16 cellular contexts compared by ENCODE assay signal in genomic region chr15:38944551-38944950, GRCh38.
DNase-seq lines count a peak whose midpoint lies in the region; ATAC-seq and TF ChIP-seq lines count a peak whose summit lies in the region.
"Had no signal": no experiment of that assay in that cellular context is flagged by ENCODE, and none has a peak within 500 bp of the region (broad histone marks: within the 10 kb centered on the region; RNA-seq: fewer than 3 reads in every experiment).

No MANE protein-coding gene starts in this region.

- H3K4me3 Mint-ChIP-seq in natural killer cell treated with Interleukin-12 subunit alpha and Interleukin-12 subunit beta and Interleukin-15 and Interleukin-18, amount 100 ng/mL, for 72 hours = no peak overlapping the region
- H3K4me3 Mint-ChIP-seq: CD4-positive, alpha-beta memory T cell; GM23338; IgD-negative memory B cell had no signal

- CTCF ChIA-PET in IMR-90 (lab: Yijun Ruan, JAX) = no interaction called here

- BruUV-seq in IMR-90 (replicated peaks; lab: Mats Ljungman, UMichigan) = no TSS peak

- H3K9ac ChIP-seq in IMR-90 (ENCODE audit: low read depth, low read length) (no peak overlapping the region), neuronal stem cell (ENCODE audit: low read depth, low read length, poor library complexity) (no peak overlapping the region)

- H4K20me1 ChIP-seq in IMR-90 (ENCODE audit: insufficient read depth, low read length) = no peaks in the 10 kb centered on the region

- H2BK5ac ChIP-seq in IMR-90 (ENCODE audit: low read depth, low read length, poor library complexity, severe bottlenecking) (no peak overlapping the region), neuronal stem cell (ENCODE audit: low read length) (no peak overlapping the region)

- no peaks in the 10 kb centered on the region for H3K9me1 ChIP-seq in IMR-90 (ENCODE audit: insufficient read depth, low read length)

- H3K9me3 Mint-ChIP-seq in natural killer cell treated with Interleukin-12 subunit alpha and Interleukin-12 subunit beta and Interleukin-15 and Interleukin-18, amount 100 ng/mL, for 72 hours = no peaks in the 10 kb centered on the region
- H3K9me3 Mint-ChIP-seq: CD4-positive, alpha-beta memory T cell; GM23338; IgD-negative memory B cell had no signal

- H3K79me1 ChIP-seq in IMR-90 (ENCODE audit: low read depth in 1 of 2, low read length in 2 of 2) (no peaks in the 10 kb centered on the region), neuronal stem cell (ENCODE audit: low read depth, low read length) (no peaks in the 10 kb centered on the region)

- H3K9me3 ChIP-seq in IMR-90 (ENCODE audit: control insufficient read depth, insufficient read depth, low read length) (no peaks in the 10 kb centered on the region), neuronal stem cell (replicated peaks in 1 of 2; ENCODE audit: control insufficient read depth in 2 of 2, insufficient read depth in 1 of 2, low read depth in 1 of 2, low read length in 2 of 2) (no peaks in the 10 kb centered on the region)
- H3K9me3 ChIP-seq: BE2C, HAP-1 had no signal

- peak overlapping the region; percentile 94; the same call in 1 of the 2 replicates for H3K14ac ChIP-seq in IMR-90 (replicated peaks; ENCODE audit: low read depth, low read length)
- H3K14ac ChIP-seq in neuronal stem cell (ENCODE audit: low read length) = no peak overlapping the region

- H2BK20ac ChIP-seq in IMR-90 (ENCODE audit: low read depth, low read length) = no peak overlapping the region

- H3K36me3 Mint-ChIP-seq in natural killer cell treated with Interleukin-12 subunit alpha and Interleukin-12 subunit beta and Interleukin-15 and Interleukin-18, amount 100 ng/mL, for 72 hours = no peaks in the 10 kb centered on the region
- H3K36me3 Mint-ChIP-seq: CD4-positive, alpha-beta memory T cell; IgD-negative memory B cell had no signal

- H3K4me1 Mint-ChIP-seq in natural killer cell treated with Interleukin-12 subunit alpha and Interleukin-12 subunit beta and Interleukin-15 and Interleukin-18, amount 100 ng/mL, for 72 hours (ENCODE audit: low read depth in 2 of 2) = no peaks in the 10 kb centered on the region
- H3K4me1 Mint-ChIP-seq: CD4-positive, alpha-beta memory T cell; IgD-negative memory B cell had no signal

- no peak overlapping the region for H2BK12ac ChIP-seq in neuronal stem cell (ENCODE audit: low read length)

- no peak overlapping the region for H3K56ac ChIP-seq in IMR-90 (ENCODE audit: extremely low read depth, insufficient read depth, low read length)

- H3K27ac Mint-ChIP-seq in natural killer cell treated with Interleukin-12 subunit alpha and Interleukin-12 subunit beta and Interleukin-15 and Interleukin-18, amount 100 ng/mL, for 72 hours = no peak overlapping the region
- H3K27ac Mint-ChIP-seq: CD4-positive, alpha-beta memory T cell; GM23338; IgD-negative memory B cell had no signal

- H3K18ac ChIP-seq in IMR-90 (ENCODE audit: low read depth, low read length) (no peak overlapping the region), neuronal stem cell (ENCODE audit: low read length) (no peak overlapping the region)

- in situ Hi-C loops in IMR-90 (cut with MboI; ENCODE audit: low sequenced_read_pairs) = no loop called here

- H2BK120ac ChIP-seq in IMR-90 (ENCODE audit: low read depth, low read length) (no peak overlapping the region), neuronal stem cell (ENCODE audit: low read depth, low read length) (no peak overlapping the region)

- POLR2A ChIA-PET in IMR-90 (lab: Charles Lee; ENCODE audit: unreplicated experiment) = no interaction called here

- H4K8ac ChIP-seq in IMR-90 (ENCODE audit: low read depth in 2 of 2, low read length in 2 of 2) (no peak overlapping the region), neuronal stem cell (ENCODE audit: low read depth, low read length) (no peak overlapping the region)

- H4K91ac ChIP-seq in IMR-90 (ENCODE audit: insufficient read depth, low read depth, low read length) (no peak overlapping the region), neuronal stem cell (ENCODE audit: low read depth, low read length, poor library complexity) (no peak overlapping the region)

- H3K4me1 ChIP-seq in IMR-90 (ENCODE audit: control insufficient read depth, insufficient read depth, low read length) = peaks cover 6% of the 10 kb centered on the region
- H3K4me1 ChIP-seq in neuronal stem cell (ENCODE audit: control insufficient read depth in 2 of 2, insufficient read depth in 1 of 2, low read depth in 1 of 2, low read length in 2 of 2) = peaks cover 0 to 12% of the 10 kb centered on the region in 2 donors
- H3K4me1 ChIP-seq: HAP-1 had no signal

- no peak overlapping the region for H3K4me2 ChIP-seq in IMR-90 (ENCODE audit: low read depth, low read length)
- H3K4me2 ChIP-seq in neuronal stem cell (ENCODE audit: insufficient read depth, low read length, poor library complexity, severe bottlenecking) = no peak overlapping the region
- H3K4me2 ChIP-seq: GM23338 had no signal

- H2AK9ac ChIP-seq in IMR-90 (replicated peaks; ENCODE audit: low read depth, low read length, poor library complexity) = no peak overlapping the region

- H2AFZ ChIP-seq in IMR-90 (replicated peaks; ENCODE audit: low read length, poor library complexity) (no peak overlapping the region), neuronal stem cell (ENCODE audit: low read length) (no peak overlapping the region)
- H2AFZ ChIP-seq: GM23338 had no signal

- no peak for DNase-seq in IMR-90
- DNase-seq in dermis blood vessel endothelial cell = peak; percentile 10
- peak; percentile 41 for DNase-seq in left kidney (ENCODE audit: low read depth, low spot score)
- peak; percentile 72 for DNase-seq in renal cortical epithelial cell (ENCODE audit: low read depth)
- DNase-seq in natural killer cell treated with Interleukin-12 subunit alpha and Interleukin-12 subunit beta and Interleukin-15 and Interleukin-18, amount 100 ng/mL, for 72 hours (ENCODE audit: low spot score) = no peak
- no peak for DNase-seq in SW 1271 (lab: John Stamatoyannopoulos, UW)
- no peak for DNase-seq in neuronal stem cell (ENCODE audit: low spot score)
- DNase-seq: BE2C; CD4-positive, alpha-beta memory T cell; DMS153; DND-41; GDM1 had no signal

- ATAC-seq in IMR-90 (ENCODE audit: low read depth) = no peak
- ATAC-seq in natural killer cell treated with Interleukin-12 subunit alpha and Interleukin-12 subunit beta and Interleukin-15 and Interleukin-18, amount 100 ng/mL, for 72 hours = no peak
- ATAC-seq: GM23338 had no signal

- H3K23ac ChIP-seq in IMR-90 (ENCODE audit: low read depth, low read length) (no peak overlapping the region), neuronal stem cell (ENCODE audit: low read depth, low read length, poor library complexity) (no peak overlapping the region)

- H3K36me3 ChIP-seq in IMR-90 (ENCODE audit: control insufficient read depth, insufficient read depth, low read length) (no peaks in the 10 kb centered on the region), neuronal stem cell (replicated peaks in 1 of 2; ENCODE audit: control insufficient read depth in 2 of 2, insufficient read depth in 2 of 2, low read length in 2 of 2) (no peaks in the 10 kb centered on the region)
- H3K36me3 ChIP-seq: BE2C, HAP-1 had no signal

- TF ChIP-seq POLR2A in IMR-90 (IDR thresholded peaks at IDR 0.05; ENCODE audit: low read depth, low read length) = no peak

- H3K27me3 Mint-ChIP-seq in natural killer cell treated with Interleukin-12 subunit alpha and Interleukin-12 subunit beta and Interleukin-15 and Interleukin-18, amount 100 ng/mL, for 72 hours = peaks cover 18 to 22% of the 10 kb centered on the region in 2 donors

- H2AK5ac ChIP-seq in IMR-90 (ENCODE audit: low read depth, low read length) (peak overlapping the region; percentile 68; the same call in 1 of the 2 replicates), neuronal stem cell (ENCODE audit: low read depth, low read length) (no peak overlapping the region)

- intact Hi-C loops in IMR-90 (cut with micrococcal nuclease) = loop anchor here (2.0 to 5.0 kb wide), 2 partner anchors 46 to 687 kb away; no protein-coding TSS in a partner anchor

- no peak overlapping the region for H3K27ac ChIP-seq in IMR-90 (ENCODE audit: insufficient read depth, low read length)
- no peak overlapping the region for H3K27ac ChIP-seq in neuronal stem cell (replicated peaks; ENCODE audit: low read length)
- H3K27ac ChIP-seq: C4-2B had no signal

- dilution Hi-C loops in IMR-90 (cut with HindIII; ENCODE audit: low sequenced_read_pairs, unreplicated experiment) = no loop called here

- no peak overlapping the region for H4K5ac ChIP-seq in IMR-90 (ENCODE audit: low read depth, low read length)

- TF ChIP-seq RAD21 in IMR-90 (IDR thresholded peaks at IDR 0.05; ENCODE audit: low read length) = no peak

- TF ChIP-seq CTCF in IMR-90 (conservative IDR thresholded peaks at IDR 0.05; ENCODE audit: low read depth, low read length) = no peak

- H3K27me3 ChIP-seq in IMR-90 (ENCODE audit: control insufficient read depth, insufficient read depth, low read length) = no peaks in the 10 kb centered on the region
- no peaks in the 10 kb centered on the region for H3K27me3 ChIP-seq in neuronal stem cell (ENCODE audit: control insufficient read depth in 3 of 3, insufficient read depth in 3 of 3, low read depth in 1 of 3, low read length in 3 of 3)
- H3K27me3 ChIP-seq: BE2C had no signal

- no peak overlapping the region for H2BK15ac ChIP-seq in IMR-90 (ENCODE audit: low read depth, low read length)
- H2BK15ac ChIP-seq in neuronal stem cell (ENCODE audit: low read length) = no peak overlapping the region

- no peak overlapping the region for H3K4ac ChIP-seq in IMR-90 (ENCODE audit: low read depth, low read length)
- H3K4ac ChIP-seq in neuronal stem cell (ENCODE audit: low read length) = no peak overlapping the region

- H3K4me3 ChIP-seq in IMR-90 (ENCODE audit: insufficient read depth, low read depth, low read length) (no peak overlapping the region), neuronal stem cell (ENCODE audit: low read length in 2 of 2) (no peak overlapping the region)
- H3K4me3 ChIP-seq: GM23338, HAP-1 had no signal

TF ChIP-seq in IMR-90, 13 proteins besides CTCF, POLR2A, EP300 and RAD21:
- TF ChIP-seq CHD1 (IDR thresholded peaks at IDR 0.05; ENCODE audit: low read depth, low read length) = no peak
- TF ChIP-seq BHLHE40 (IDR thresholded peaks at IDR 0.05; ENCODE audit: low read depth, low read length) = no peak
- no peak for TF ChIP-seq SMC3 (IDR thresholded peaks at IDR 0.05; ENCODE audit: low read depth, low read length)
- TF ChIP-seq NFE2L2 (IDR thresholded peaks at IDR 0.05; ENCODE audit: low read depth, low read length) = no peak
- no peak for TF ChIP-seq FOS (IDR thresholded peaks at IDR 0.05; ENCODE audit: low read depth, low read length)
- TF ChIP-seq CEBPB (IDR thresholded peaks at IDR 0.05; ENCODE audit: low read depth, low read length) = no peak

Comparison
In these comparisons a context has a peak if more than half of its experiments do, and no peak if none do; other contexts are left out.
1. DNase-seq: peak in dermis blood vessel endothelial cell (single experiment), left kidney (single experiment) and renal cortical epithelial cell (single experiment); none in IMR-90 (single experiment), natural killer cell treated with Interleukin-12 subunit alpha and Interleukin-12 subunit beta and Interleukin-15 and Interleukin-18, amount 100 ng/mL, for 72 hours (single experiment), SW 1271 (0 of 2) and neuronal stem cell (single experiment).